Comparison of ENCODE assay signal across 12 cellular contexts in the genomic region with DNA sequence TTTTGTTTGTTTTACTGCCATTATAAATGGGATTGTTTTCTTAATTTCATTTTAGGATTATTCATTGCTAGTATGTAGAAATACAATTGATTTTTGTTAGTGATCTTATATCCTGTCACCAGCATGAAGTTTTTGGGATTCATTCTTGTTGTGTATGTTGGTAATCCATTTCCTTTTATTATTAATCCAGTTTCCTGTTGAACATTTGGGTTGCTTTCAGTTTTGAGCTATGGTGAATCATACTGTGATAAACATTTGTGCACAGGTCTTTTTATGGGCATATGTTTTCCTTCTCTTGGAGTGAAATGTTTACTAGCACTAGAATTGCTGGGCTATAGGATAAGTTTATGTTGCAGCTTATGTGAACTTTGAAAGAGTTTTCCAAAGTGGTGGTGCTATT.
DNase-seq lines count a peak whose midpoint lies in the region; FAIRE-seq and TF ChIP-seq lines count a peak whose summit lies in the region.
"Had no signal": no experiment of that assay in that cellular context is flagged by ENCODE, and none has a peak within 500 bp of the region (broad histone marks: within the 10 kb centered on the region; RNA-seq: fewer than 3 reads in every experiment).

No MANE protein-coding gene starts in this region.

- H3K27ac ChIP-seq in colonic mucosa (peak overlapping the region; percentile 3), muscle layer of duodenum (ENCODE audit: low read length) (peak overlapping the region; percentile 36), thyroid gland (no peak overlapping the region)
- H3K27ac ChIP-seq: tibial artery had no signal

- H3K9me3 ChIP-seq in colonic mucosa, result no peaks in the 10 kb centered on the region
- H3K9me3 ChIP-seq in muscle layer of duodenum (ENCODE audit: control insufficient read depth in 1 of 2, low read length in 2 of 2), result no peaks in the 10 kb centered on the region
- H3K9me3 ChIP-seq in thyroid gland, result no peaks in the 10 kb centered on the region
- H3K9me3 ChIP-seq: tibial artery had no signal

- H3K4me3 ChIP-seq in colonic mucosa (no peak overlapping the region), muscle layer of duodenum (ENCODE audit: low read depth in 1 of 2, low read length in 2 of 2) (peak overlapping the region in 1 of 2 donors; percentile 19), thyroid gland (replicated peaks in 1 of 3) (no peak overlapping the region)
- H3K4me3 ChIP-seq: tibial artery had no signal

- no peak for TF ChIP-seq POLR2A in thyroid gland (IDR thresholded peaks at IDR 0.05)

- H3K9ac ChIP-seq in colonic mucosa (ENCODE audit: low read depth in 2 of 2, low read length in 2 of 2), result no peak overlapping the region

- H3K4me1 ChIP-seq in colonic mucosa (no peaks in the 10 kb centered on the region), muscle layer of duodenum (ENCODE audit: control insufficient read depth in 1 of 2, insufficient read depth in 2 of 2, low read length in 2 of 2) (peaks cover 0 to 9% of the 10 kb centered on the region in 2 donors), thyroid gland (no peaks in the 10 kb centered on the region)

- no peak for DNase-seq in GM19239 (ENCODE audit: insufficient read length, low spot score)
- DNase-seq in HS-5 (ENCODE audit: low read depth), result peak; percentile 18
- no peak for DNase-seq in colonic mucosa
- DNase-seq in DMS153 treated with DMSO at 0.1 percent for 48 hours (lab: John Stamatoyannopoulos, UW; ENCODE audit: unreplicated experiment), result no peak
- DNase-seq in stimulated activated CD4-positive, alpha-beta T cell treated with anti-CD3 and anti-CD28 coated beads, Interleukin-2, amount 100 ng/mL, for 48 hours, result no peak
- DNase-seq in activated CD4-positive, CD25-positive, alpha-beta regulatory T cell (lab: John Stamatoyannopoulos, UW), result no peak
- no peak for DNase-seq in thyroid gland
- DNase-seq: activated CD8-positive, alpha-beta memory T cell treated with anti-CD3 and anti-CD28 coated beads, Interleukin-2, amount 50 U/mL, for 48 hours; NCI-H1048; T-helper 17 cell; tibial artery had no signal

- H3K36me3 ChIP-seq in colonic mucosa (no peaks in the 10 kb centered on the region), muscle layer of duodenum (ENCODE audit: control insufficient read depth in 1 of 2, insufficient read depth in 2 of 2, low read length in 2 of 2) (peaks cover 9 to 14% of the 10 kb centered on the region in 2 donors), thyroid gland (peaks cover 0 to 10% of the 10 kb centered on the region in 2 donors)

- TF ChIP-seq CTCF in colonic mucosa (IDR thresholded peaks at IDR 0.05) (no peak), thyroid gland (IDR thresholded peaks at IDR 0.05) (no peak)

- intact Hi-C loops in colonic mucosa (cut with DNase I), result no loop called here
- intact Hi-C loops in thyroid gland (cut with DNase I), result no loop called here

- no peaks in the 10 kb centered on the region for H3K27me3 ChIP-seq in colonic mucosa
- no peaks in the 10 kb centered on the region for H3K27me3 ChIP-seq in muscle layer of duodenum (ENCODE audit: low read depth, low read length)
- no peaks in the 10 kb centered on the region for H3K27me3 ChIP-seq in thyroid gland
- H3K27me3 ChIP-seq: tibial artery had no signal

- peak; percentile 71 for FAIRE-seq in GM19239 (lab: Jason Lieb, UNC)

Comparison
In these comparisons a context has a peak if more than half of its experiments do, and no peak if none do; other contexts are left out.
1. H3K27ac ChIP-seq: peak in colonic mucosa (single experiment) and muscle layer of duodenum (single experiment); none in thyroid gland (0 of 3).